7 cellular contexts compared by ENCODE assay signal in the genomic region with DNA sequence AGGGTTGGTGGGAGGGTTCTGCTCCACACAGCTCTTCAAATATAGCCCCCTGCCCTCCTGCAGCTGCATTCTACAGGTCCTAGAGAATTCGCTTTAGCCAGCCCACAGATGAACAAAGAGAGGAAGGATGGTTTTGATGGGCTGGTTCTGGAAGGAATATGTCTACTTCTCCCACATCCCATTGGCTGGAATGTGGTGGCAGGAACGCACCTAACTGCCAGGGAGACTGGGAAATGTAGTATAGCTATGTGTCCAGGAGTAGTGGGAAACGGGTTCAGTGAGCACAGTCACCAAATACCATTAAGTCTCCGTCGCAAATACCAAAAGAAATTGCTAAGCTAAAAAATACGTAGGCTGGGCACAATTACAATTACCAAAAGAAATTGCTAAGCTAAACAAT.
"Had no signal": no experiment of that assay in that cellular context is flagged by ENCODE, and none has a peak within 500 bp of the region (broad histone marks: within the 10 kb centered on the region; RNA-seq: fewer than 3 reads in every experiment).

No MANE protein-coding gene starts in this region.

- H3K36me3 ChIP-seq: HAP-1 had no signal

- H3K4me3 ChIP-seq: HAP-1, K562 had no signal

- H3K9me3 Mint-ChIP-seq: HFFc6 had no signal

- DNase-seq: GOT3, H7, HFFc6, IMR-90 had no signal

- H3K4me3 Mint-ChIP-seq: HFFc6 had no signal

- ATAC-seq: HCT116, K562 had no signal

- H3K9me3 ChIP-seq: HAP-1 had no signal

- H3K4me1 ChIP-seq: HAP-1 had no signal

- H3K27ac Mint-ChIP-seq: HFFc6 had no signal
